1 cellular context compared by ENCODE assay signal in the genomic region with DNA sequence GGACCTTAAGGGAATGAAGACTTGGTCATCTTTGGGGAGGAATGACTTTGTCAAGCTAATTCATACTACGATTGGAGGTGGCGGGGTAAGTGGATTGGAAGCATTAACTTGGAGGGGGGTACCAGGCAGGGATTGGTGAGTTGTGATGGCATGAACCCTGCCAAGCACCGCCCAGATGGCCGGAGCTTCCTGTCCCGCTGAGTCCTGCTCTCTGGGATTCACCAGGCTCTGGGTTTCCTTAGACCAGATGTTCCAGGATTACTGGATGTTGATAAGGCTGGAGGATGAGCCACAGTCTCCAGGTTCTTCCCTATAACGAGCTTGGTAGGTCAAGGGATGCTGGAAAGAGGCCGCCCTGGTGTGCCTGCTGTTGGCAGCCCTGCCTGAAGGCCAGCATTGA.
TF ChIP-seq lines count a peak whose summit lies in the region.

No MANE protein-coding gene starts in this region.

TF ChIP-seq in HCT116, 20 proteins besides CTCF, POLR2A, EP300 and RAD21 (continued from another document):
- TF ChIP-seq, protein P1, sequence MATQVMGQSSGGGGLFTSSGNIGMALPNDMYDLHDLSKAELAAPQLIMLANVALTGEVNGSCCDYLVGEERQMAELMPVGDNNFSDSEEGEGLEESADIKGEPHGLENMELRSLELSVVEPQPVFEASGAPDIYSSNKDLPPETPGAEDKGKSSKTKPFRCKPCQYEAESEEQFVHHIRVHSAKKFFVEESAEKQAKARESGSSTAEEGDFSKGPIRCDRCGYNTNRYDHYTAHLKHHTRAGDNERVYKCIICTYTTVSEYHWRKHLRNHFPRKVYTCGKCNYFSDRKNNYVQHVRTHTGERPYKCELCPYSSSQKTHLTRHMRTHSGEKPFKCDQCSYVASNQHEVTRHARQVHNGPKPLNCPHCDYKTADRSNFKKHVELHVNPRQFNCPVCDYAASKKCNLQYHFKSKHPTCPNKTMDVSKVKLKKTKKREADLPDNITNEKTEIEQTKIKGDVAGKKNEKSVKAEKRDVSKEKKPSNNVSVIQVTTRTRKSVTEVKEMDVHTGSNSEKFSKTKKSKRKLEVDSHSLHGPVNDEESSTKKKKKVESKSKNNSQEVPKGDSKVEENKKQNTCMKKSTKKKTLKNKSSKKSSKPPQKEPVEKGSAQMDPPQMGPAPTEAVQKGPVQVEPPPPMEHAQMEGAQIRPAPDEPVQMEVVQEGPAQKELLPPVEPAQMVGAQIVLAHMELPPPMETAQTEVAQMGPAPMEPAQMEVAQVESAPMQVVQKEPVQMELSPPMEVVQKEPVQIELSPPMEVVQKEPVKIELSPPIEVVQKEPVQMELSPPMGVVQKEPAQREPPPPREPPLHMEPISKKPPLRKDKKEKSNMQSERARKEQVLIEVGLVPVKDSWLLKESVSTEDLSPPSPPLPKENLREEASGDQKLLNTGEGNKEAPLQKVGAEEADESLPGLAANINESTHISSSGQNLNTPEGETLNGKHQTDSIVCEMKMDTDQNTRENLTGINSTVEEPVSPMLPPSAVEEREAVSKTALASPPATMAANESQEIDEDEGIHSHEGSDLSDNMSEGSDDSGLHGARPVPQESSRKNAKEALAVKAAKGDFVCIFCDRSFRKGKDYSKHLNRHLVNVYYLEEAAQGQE (IDR thresholded peaks at IDR 0.05; ENCODE audit: low read depth) = no peak
- TF ChIP-seq SP1 (IDR thresholded peaks at IDR 0.05; ENCODE audit: low read depth) (no peak), YY1 (IDR thresholded peaks at IDR 0.05; ENCODE audit: extremely low read depth, insufficient replicate concordance, low read depth, low read length) (no peak), SIN3A (IDR thresholded peaks at IDR 0.05; ENCODE audit: low read depth) (no peak), JUND (IDR thresholded peaks at IDR 0.05) (no peak), ZFX (IDR thresholded peaks at IDR 0.05) (no peak), CBX3 (IDR thresholded peaks at IDR 0.05; ENCODE audit: low read depth) (no peak), SRF (IDR thresholded peaks at IDR 0.05; ENCODE audit: low read depth) (no peak), EZH2 (IDR thresholded peaks at IDR 0.05) (no peak), POLR2AphosphoS5 (IDR thresholded peaks at IDR 0.05; ENCODE audit: low read depth, low read length) (no peak)
- TF ChIP-seq, protein P2, sequence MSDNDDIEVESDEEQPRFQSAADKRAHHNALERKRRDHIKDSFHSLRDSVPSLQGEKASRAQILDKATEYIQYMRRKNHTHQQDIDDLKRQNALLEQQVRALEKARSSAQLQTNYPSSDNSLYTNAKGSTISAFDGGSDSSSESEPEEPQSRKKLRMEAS (IDR thresholded peaks at IDR 0.05) = no peak
- TF ChIP-seq, protein P3, sequence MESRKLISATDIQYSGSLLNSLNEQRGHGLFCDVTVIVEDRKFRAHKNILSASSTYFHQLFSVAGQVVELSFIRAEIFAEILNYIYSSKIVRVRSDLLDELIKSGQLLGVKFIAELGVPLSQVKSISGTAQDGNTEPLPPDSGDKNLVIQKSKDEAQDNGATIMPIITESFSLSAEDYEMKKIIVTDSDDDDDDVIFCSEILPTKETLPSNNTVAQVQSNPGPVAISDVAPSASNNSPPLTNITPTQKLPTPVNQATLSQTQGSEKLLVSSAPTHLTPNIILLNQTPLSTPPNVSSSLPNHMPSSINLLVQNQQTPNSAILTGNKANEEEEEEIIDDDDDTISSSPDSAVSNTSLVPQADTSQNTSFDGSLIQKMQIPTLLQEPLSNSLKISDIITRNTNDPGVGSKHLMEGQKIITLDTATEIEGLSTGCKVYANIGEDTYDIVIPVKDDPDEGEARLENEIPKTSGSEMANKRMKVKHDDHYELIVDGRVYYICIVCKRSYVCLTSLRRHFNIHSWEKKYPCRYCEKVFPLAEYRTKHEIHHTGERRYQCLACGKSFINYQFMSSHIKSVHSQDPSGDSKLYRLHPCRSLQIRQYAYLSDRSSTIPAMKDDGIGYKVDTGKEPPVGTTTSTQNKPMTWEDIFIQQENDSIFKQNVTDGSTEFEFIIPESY (IDR thresholded peaks at IDR 0.05; ENCODE audit: extremely low read depth, insufficient replicate concordance, low read length) = no peak
